In genomic region chr14:52076334-52076733, GRCh38 we compare ENCODE assay signal across 15 cellular contexts. TPM values are rescaled to one million over a fixed set of nuclear protein-coding genes. Genes with fewer than 3 reads are reported as not detected.
DNase-seq lines count a peak whose midpoint lies in the region; ATAC-seq and TF ChIP-seq lines count a peak whose summit lies in the region.
"Had no signal": no experiment of that assay in that cellular context is flagged by ENCODE, and none has a peak within 500 bp of the region (broad histone marks: within the 10 kb centered on the region; RNA-seq: fewer than 3 reads in every experiment).

No MANE protein-coding gene starts in this region.

- H3K27me3 ChIP-seq in right atrium auricular region (no peaks in the 10 kb centered on the region), aorta (ENCODE audit: control insufficient read depth in 1 of 2, insufficient read depth in 2 of 2, low read length in 1 of 2) (no peaks in the 10 kb centered on the region)
- H3K27me3 ChIP-seq: transverse colon had no signal

- no peaks in the 10 kb centered on the region for H3K27me3 Mint-ChIP-seq in MCF 10A (ENCODE audit: insufficient read depth, unreplicated experiment)
- peaks cover 19% of the 10 kb centered on the region for H3K27me3 Mint-ChIP-seq in activated naive CD8-positive, alpha-beta T cell treated with anti-CD3 and anti-CD28 coated beads, Interleukin-2, amount 50 U/mL, for 24 hours

- no peak overlapping the region for H3K4me3 Mint-ChIP-seq in MCF 10A (ENCODE audit: unreplicated experiment)
- no peak overlapping the region for H3K4me3 Mint-ChIP-seq in activated naive CD8-positive, alpha-beta T cell treated with anti-CD3 and anti-CD28 coated beads, Interleukin-2, amount 50 U/mL, for 24 hours
- H3K4me3 Mint-ChIP-seq: activated T-helper 1 cell treated with anti-CD3 and anti-CD28 coated beads, Interleukin-12 subunit alpha, Interleukin-12 subunit beta, Interleukin-2, Interleukin-4 antibody, amounts not matched to agents 30 ng/mL and 10 ng/mL and 1 ng/mL, durations not matched to agents 14 hours and 24 hours and 36 hours; immature natural killer cell; mesothelial cell of epicardium had no signal

- TF ChIP-seq CTCF in MCF 10A (IDR thresholded peaks at IDR 0.05; ENCODE audit: unreplicated experiment) (no peak), right atrium auricular region (IDR thresholded peaks at IDR 0.05) (no peak)

- WGBS in aorta, 2 donors, result 3 to 4% methylated on average over 4 of the region's 4 CpGs

- H3K4me1 Mint-ChIP-seq in MCF 10A (ENCODE audit: insufficient read depth, unreplicated experiment), result peaks cover 55% of the 10 kb centered on the region
- H3K4me1 Mint-ChIP-seq in activated naive CD8-positive, alpha-beta T cell treated with anti-CD3 and anti-CD28 coated beads, Interleukin-2, amount 50 U/mL, for 24 hours, result peaks cover 5% of the 10 kb centered on the region
- H3K4me1 Mint-ChIP-seq: immature natural killer cell had no signal

- H3K9me3 ChIP-seq in right atrium auricular region (no peaks in the 10 kb centered on the region), aorta (ENCODE audit: control insufficient read depth, low read length) (no peaks in the 10 kb centered on the region)
- H3K9me3 ChIP-seq: Caco-2, transverse colon had no signal

- no peaks in the 10 kb centered on the region for H3K9me3 Mint-ChIP-seq in MCF 10A (ENCODE audit: unreplicated experiment)
- H3K9me3 Mint-ChIP-seq in activated naive CD8-positive, alpha-beta T cell treated with anti-CD3 and anti-CD28 coated beads, Interleukin-2, amount 50 U/mL, for 24 hours, result no peaks in the 10 kb centered on the region
- H3K9me3 Mint-ChIP-seq: activated T-helper 1 cell treated with anti-CD3 and anti-CD28 coated beads, Interleukin-12 subunit alpha, Interleukin-12 subunit beta, Interleukin-2, Interleukin-4 antibody, amounts not matched to agents 30 ng/mL and 10 ng/mL and 1 ng/mL, durations not matched to agents 14 hours and 24 hours and 36 hours; immature natural killer cell; mesothelial cell of epicardium had no signal

- H3K27ac Mint-ChIP-seq in MCF 10A (ENCODE audit: low read depth, unreplicated experiment), result no peak overlapping the region
- no peak overlapping the region for H3K27ac Mint-ChIP-seq in activated naive CD8-positive, alpha-beta T cell treated with anti-CD3 and anti-CD28 coated beads, Interleukin-2, amount 50 U/mL, for 24 hours
- H3K27ac Mint-ChIP-seq: activated T-helper 1 cell treated with anti-CD3 and anti-CD28 coated beads, Interleukin-12 subunit alpha, Interleukin-12 subunit beta, Interleukin-2, Interleukin-4 antibody, amounts not matched to agents 30 ng/mL and 10 ng/mL and 1 ng/mL, durations not matched to agents 14 hours and 24 hours and 36 hours; immature natural killer cell; mesothelial cell of epicardium had no signal

- POLR2A ChIA-PET in MCF 10A (lab: Yijun Ruan, JAX), result interaction anchor here (0.7 kb wide), 2 partner anchors 40 to 266 kb away, joined by 3 to 4 read pairs; no protein-coding TSS in a partner anchor

- H3K4me1 ChIP-seq in right atrium auricular region (peaks cover 0 to 34% of the 10 kb centered on the region in 2 donors), aorta (ENCODE audit: control insufficient read depth in 1 of 2, insufficient read depth in 2 of 2, low read length in 2 of 2) (peaks cover 3 to 4% of the 10 kb centered on the region in 2 donors)
- H3K4me1 ChIP-seq: transverse colon had no signal

- BruUV-seq in MCF 10A (replicated peaks; lab: Mats Ljungman, UMichigan), result no TSS peak

- H3K36me3 ChIP-seq in right atrium auricular region, result no peaks in the 10 kb centered on the region
- H3K36me3 ChIP-seq in aorta (ENCODE audit: control insufficient read depth in 1 of 2, insufficient read depth in 2 of 2, low read length in 1 of 2), result no peaks in the 10 kb centered on the region
- H3K36me3 ChIP-seq: transverse colon had no signal

- H3K36me3 Mint-ChIP-seq in MCF 10A (ENCODE audit: insufficient read depth, unreplicated experiment), result peaks cover 6% of the 10 kb centered on the region
- no peaks in the 10 kb centered on the region for H3K36me3 Mint-ChIP-seq in activated naive CD8-positive, alpha-beta T cell treated with anti-CD3 and anti-CD28 coated beads, Interleukin-2, amount 50 U/mL, for 24 hours (ENCODE audit: low read depth)
- H3K36me3 Mint-ChIP-seq: immature natural killer cell, mesothelial cell of epicardium had no signal

- H3K27ac ChIP-seq in right atrium auricular region (no peak overlapping the region), aorta (ENCODE audit: low read depth in 1 of 2, low read length in 2 of 2) (no peak overlapping the region)
- H3K27ac ChIP-seq: transverse colon had no signal

- CTCF ChIA-PET in MCF 10A (lab: Yijun Ruan, JAX), result interaction anchor here (0.7 kb wide), 1 partner anchor 61 kb away, joined by 4 read pairs; no protein-coding TSS in a partner anchor

- intact Hi-C loops in Right ventricle myocardium superior (cut with DNase I), result no loop called here
- intact Hi-C loops in Right ventricle myocardium inferior (cut with DNase I), result no loop called here
- intact Hi-C loops in MCF 10A (cut with micrococcal nuclease), result no loop called here
- intact Hi-C loops in aorta (cut with DNase I), result loop anchor here (5.0 kb wide), 2 partner anchors 44 to 74 kb away; no protein-coding TSS in a partner anchor

- DNase-seq in Right ventricle myocardium superior, result no peak
- no peak for DNase-seq in Right ventricle myocardium inferior (ENCODE audit: missing footprints)
- DNase-seq in MCF 10A (ENCODE audit: unreplicated experiment), result peak; percentile 72
- peak; percentile 84 for DNase-seq in right atrium auricular region (ENCODE audit: low spot score)
- DNase-seq in aorta, result peak; percentile 75 to 77
- no peak for DNase-seq in stimulated activated CD4-positive, alpha-beta T cell treated with anti-CD3 and anti-CD28 coated beads, Interleukin-4, amount 100 ng/mL, for 4 hours
- DNase-seq in NCI-H226, result no peak
- no peak for DNase-seq in activated naive CD8-positive, alpha-beta T cell treated with anti-CD3 and anti-CD28 coated beads, Interleukin-2, amount 50 U/mL, for 24 hours
- DNase-seq: Caco-2, immature natural killer cell, NCI-H2081, NCI-H774, transverse colon had no signal

- ATAC-seq in Right ventricle myocardium superior (ENCODE audit: poor library complexity) (peak; percentile 26), Right ventricle myocardium inferior (no peak), aorta (ENCODE audit: low FRiP score) (peak; percentile 82)
- no peak for ATAC-seq in activated naive CD8-positive, alpha-beta T cell treated with anti-CD3 and anti-CD28 coated beads, Interleukin-2, amount 50 U/mL, for 24 hours

- H3K4me3 ChIP-seq in right atrium auricular region, result no peak overlapping the region
- no peak overlapping the region for H3K4me3 ChIP-seq in aorta (ENCODE audit: low read length in 2 of 2)
- H3K4me3 ChIP-seq: transverse colon had no signal

RNA-seq across cellular contexts. Expression of gene NID2, which starts 7.5 kb away (rescaled TPM):
- total RNA-seq in Right ventricle myocardium superior (39.5 TPM), Right ventricle myocardium inferior (41.8 TPM), MCF 10A (2022) (not detected in 2 replicates), right atrium auricular region (10 to 100 TPM; 23.0 to 41.2 TPM), aorta (10 to 100 TPM; 22.1 to 56.6 TPM)
- 10 to 100 TPM in 1 of 2 donors, 1 to 10 TPM in 1; 2.8 to 30.9 TPM for polyA plus RNA-seq in aorta

Comparison
In these comparisons a context has a peak if more than half of its experiments do, and no peak if none do; other contexts are left out.
1. ATAC-seq: peak in Right ventricle myocardium superior (single experiment) and aorta (single experiment); none in Right ventricle myocardium inferior (single experiment) and activated naive CD8-positive, alpha-beta T cell treated with anti-CD3 and anti-CD28 coated beads, Interleukin-2, amount 50 U/mL, for 24 hours (single experiment).
2. DNase-seq: peak in MCF 10A (single experiment), right atrium auricular region (single experiment) and aorta (2 of 2); none in Right ventricle myocardium superior (single experiment), Right ventricle myocardium inferior (single experiment), stimulated activated CD4-positive, alpha-beta T cell treated with anti-CD3 and anti-CD28 coated beads, Interleukin-4, amount 100 ng/mL, for 4 hours (0 of 2), NCI-H226 (single experiment) and activated naive CD8-positive, alpha-beta T cell treated with anti-CD3 and anti-CD28 coated beads, Interleukin-2, amount 50 U/mL, for 24 hours (single experiment).
3. RNA of gene NID2, which starts 7.5 kb away (total RNA-seq): 22.1 to 56.6 TPM in aorta, 41.8 TPM in Right ventricle myocardium inferior (single experiment), 23.0 to 41.2 TPM in right atrium auricular region and 39.5 TPM in Right ventricle myocardium superior (single experiment); not detected in MCF 10A; every median in the first group is over 10 times any median in the second.
4. intact Hi-C loops: an anchor here in aorta (5.0 kb wide); none called in Right ventricle myocardium superior, Right ventricle myocardium inferior and MCF 10A.